Comparison of ENCODE assay signal across 8 cellular contexts in the genomic region with DNA sequence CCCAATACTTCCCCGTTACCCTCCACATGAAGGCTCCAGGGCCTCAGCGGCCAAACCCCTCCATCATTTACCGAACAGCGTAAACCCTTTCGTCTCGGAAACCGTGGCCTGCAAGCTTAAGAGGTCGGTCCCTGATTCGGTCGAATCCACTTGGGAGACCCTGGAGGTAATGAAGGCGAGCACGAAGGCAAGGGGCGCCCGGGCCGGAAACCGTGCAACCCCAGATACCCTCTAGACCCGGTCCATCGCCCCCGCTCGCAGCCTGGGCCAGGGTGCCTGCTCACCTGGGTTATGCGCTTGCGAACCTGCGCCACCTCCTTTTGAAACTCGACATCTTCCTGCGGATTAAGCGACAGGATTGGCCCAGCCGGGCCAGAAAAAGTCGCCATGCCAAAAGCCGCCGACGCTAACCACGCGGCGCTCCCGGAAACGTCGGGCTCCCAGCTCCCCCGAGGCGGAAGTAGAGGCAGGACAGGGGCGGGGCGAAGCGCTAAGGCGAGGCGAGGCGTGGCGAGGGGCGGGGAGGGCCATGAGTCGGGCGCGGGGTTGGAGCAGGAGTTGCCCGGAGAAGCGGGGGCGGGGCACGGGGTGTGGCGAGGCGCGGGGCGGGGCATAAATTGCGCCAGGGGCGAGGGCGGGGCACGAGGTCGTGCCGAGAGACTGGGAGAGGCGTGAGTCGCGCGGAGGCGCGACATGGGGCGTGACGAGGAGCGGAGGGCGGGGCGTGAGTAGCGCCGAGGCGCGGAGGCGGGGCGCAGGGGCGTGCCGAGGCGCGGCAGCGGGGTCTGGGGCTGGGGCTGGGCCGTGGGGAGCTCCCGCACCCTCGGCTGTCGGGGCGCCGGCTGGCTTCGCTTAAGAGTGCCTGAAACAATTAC. TPM values are rescaled to one million over a fixed set of nuclear protein-coding genes. Genes with fewer than 3 reads are reported as not detected.
DNase-seq lines count a peak whose midpoint lies in the region; ATAC-seq and TF ChIP-seq lines count a peak whose summit lies in the region.

TSS of gene NIFK (minus strand) at position 414 of the 875 bp plus-strand sequence. CDS start at position 389, 25 bp downstream.

- H3K27ac ChIP-seq in smooth muscle cell (ENCODE audit: low read depth), result peak within 1 kb of the TSS; percentile 36

- peaks cover 6% of the 10 kb centered on the region for H3K36me3 ChIP-seq in smooth muscle cell (ENCODE audit: low read depth)

- POLR2A ChIA-PET in activated B cell treated with CpG ODN at 0.5 μM for 24 hours (lab: Charles Lee), result interaction anchor here (0.5 to 6.2 kb wide), 16 partner anchors 10 to 317 kb away, joined by 3 to 95 read pairs (median 6); partner anchors contain the start of genes CLASP1, RNU4ATAC and TSN

- no peaks in the 10 kb centered on the region for H3K9me3 ChIP-seq in smooth muscle cell (replicated peaks; ENCODE audit: low read depth)

- H4K20me1 ChIP-seq in smooth muscle cell (ENCODE audit: low read depth), result peaks cover 5% of the 10 kb centered on the region

- peaks cover 20% of the 10 kb centered on the region for H3K4me1 Mint-ChIP-seq in activated B cell treated with CpG ODN at 0.5 μM for 24 hours

- peak within 1 kb of the TSS; percentile 97 for H3K27ac Mint-ChIP-seq in activated B cell treated with CpG ODN at 0.5 μM for 24 hours

- ATAC-seq in GM19025 (IDR thresholded peaks at IDR 0.05; ENCODE audit: low read depth, unreplicated experiment) (peak; percentile 91), HG03280 (IDR thresholded peaks at IDR 0.05; ENCODE audit: unreplicated experiment) (peak; percentile 95), activated B cell treated with CpG ODN at 0.5 μM for 24 hours (ENCODE audit: low read depth) (peak; percentile 93)

- peaks cover 34% of the 10 kb centered on the region for H3K79me2 ChIP-seq in smooth muscle cell (ENCODE audit: low read depth)

- H3K27me3 ChIP-seq in smooth muscle cell (ENCODE audit: low read depth), result no peaks in the 10 kb centered on the region

- H3F3A ChIP-seq in smooth muscle cell (ENCODE audit: low read depth), result no peaks in the 10 kb centered on the region

- TF ChIP-seq CTCF in AG09309 (IDR thresholded peaks at IDR 0.05; ENCODE audit: control insufficient read depth, insufficient read depth, low read depth, low read length, missing control alignments) (no peak), activated B cell treated with CpG ODN at 0.5 μM for 24 hours (IDR thresholded peaks at IDR 0.05) (no peak), cardiac fibroblast (IDR thresholded peaks at IDR 0.05; ENCODE audit: low read depth, low read length) (no peak), smooth muscle cell (IDR thresholded peaks at IDR 0.05; ENCODE audit: borderline replicate concordance, insufficient read depth, poor library complexity, severe bottlenecking) (no peak)

- DNase-seq in AG09309 (ENCODE audit: low read depth) (peak; percentile 83), NCI-H345 (lab: John Stamatoyannopoulos, UW) (peak; percentile 98), activated B cell treated with CpG ODN at 0.5 μM for 24 hours (peak; percentile 99), cardiac fibroblast (ENCODE audit: low read depth in 2 of 2) (peak; percentile 98 to 99), iPS-NIHi7 (ENCODE audit: extremely low spot score) (peak; percentile 99), smooth muscle cell (lab: John Stamatoyannopoulos, UW; ENCODE audit: unreplicated experiment) (peak; percentile 100)

- intact Hi-C loops in activated B cell treated with CpG ODN at 0.5 μM for 24 hours (cut with micrococcal nuclease), result loop anchor here (1.0 kb wide), 4 partner anchors 19 to 206 kb away; partner anchors contain the start of genes RNU4ATAC and TSN

- peak within 1 kb of the TSS; percentile 85 for H3K9ac ChIP-seq in smooth muscle cell (ENCODE audit: low read depth)

- H3K4me3 Mint-ChIP-seq in activated B cell treated with CpG ODN at 0.5 μM for 24 hours, result peak within 1 kb of the TSS; percentile 97

- CTCF ChIA-PET in activated B cell treated with CpG ODN at 0.5 μM for 24 hours (lab: Charles Lee), result interaction anchor here (0.6 to 0.7 kb wide), 3 partner anchors 8 to 413 kb away, joined by 3 read pairs; no protein-coding TSS in a partner anchor

- peak within 1 kb of the TSS; percentile 94 for H2AFZ ChIP-seq in smooth muscle cell (ENCODE audit: low read depth)

- H3K4me3 ChIP-seq in AG09309 (ENCODE audit: control insufficient read depth, low read depth, low read length), result peak within 1 kb of the TSS; percentile 61
- H3K4me3 ChIP-seq in cardiac fibroblast (replicated peaks in 1 of 2; ENCODE audit: low read depth in 2 of 2, low read length in 2 of 2), result peak within 1 kb of the TSS; percentile 99
- peak within 1 kb of the TSS; percentile 80 for H3K4me3 ChIP-seq in smooth muscle cell

- no peaks in the 10 kb centered on the region for H3K9me3 Mint-ChIP-seq in activated B cell treated with CpG ODN at 0.5 μM for 24 hours

- H3K4me1 ChIP-seq in smooth muscle cell (ENCODE audit: low read depth), result peaks cover 8% of the 10 kb centered on the region

- H3K36me3 Mint-ChIP-seq in activated B cell treated with CpG ODN at 0.5 μM for 24 hours (ENCODE audit: low read depth), result peaks cover 37% of the 10 kb centered on the region

- WGBS in smooth muscle cell (ENCODE audit: low lambda C conversion rate), result under 1% methylated on average over 53 of the region's 93 CpGs

- no peaks in the 10 kb centered on the region for H3K27me3 Mint-ChIP-seq in activated B cell treated with CpG ODN at 0.5 μM for 24 hours

- peak within 1 kb of the TSS; percentile 85 for H3K4me2 ChIP-seq in smooth muscle cell

RNA-seq across cellular contexts. Expression of gene NIFK, which starts in this region (rescaled TPM):
- 86.4 and 102 TPM in 2 replicates for total RNA-seq in activated B cell treated with CpG ODN at 0.5 μM for 24 hours
- total RNA-seq in smooth muscle cell, result 28.0 and 92.5 TPM in 2 replicates
- polyA plus RNA-seq in smooth muscle cell, result 43.6 and 45.1 TPM in 2 replicates

Comparison
In these comparisons a context has a peak if more than half of its experiments do, and no peak if none do; other contexts are left out.
1. Peak in every context shown above with its lines: DNase-seq, ATAC-seq, H3K4me3 ChIP-seq and H3K27ac ChIP-seq.